Comparison of ENCODE assay signal across 15 cellular contexts in the genomic region with DNA sequence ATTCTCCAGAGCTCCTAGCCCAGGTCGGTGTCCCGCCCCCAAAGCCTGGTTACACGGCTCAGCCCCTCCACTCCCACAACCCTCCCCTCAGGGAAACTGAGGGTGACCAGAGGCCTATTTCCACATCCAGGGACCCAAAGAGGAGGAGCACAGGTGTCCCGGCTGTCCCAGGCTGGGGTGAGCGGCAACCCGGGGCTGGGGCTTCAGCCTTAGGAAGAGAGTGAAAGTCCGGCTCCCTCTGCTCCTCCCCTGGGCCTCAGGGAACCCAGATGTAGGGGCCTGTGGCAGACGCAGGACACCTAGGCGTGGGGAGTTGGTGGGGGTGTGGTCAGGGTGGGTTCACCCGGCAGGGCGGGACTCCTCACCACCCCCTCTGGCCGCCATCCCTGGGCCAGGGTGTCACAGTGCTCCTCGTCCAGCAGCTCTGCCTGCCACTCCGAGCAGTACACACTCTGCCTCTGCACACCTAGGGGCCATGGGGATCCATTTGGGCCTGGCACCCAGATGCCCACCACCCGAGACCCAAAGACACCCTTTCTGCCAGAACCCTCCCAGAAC.
DNase-seq lines count a peak whose midpoint lies in the region; ATAC-seq and TF ChIP-seq lines count a peak whose summit lies in the region.
"Had no signal": no experiment of that assay in that cellular context is flagged by ENCODE, and none has a peak within 500 bp of the region (broad histone marks: within the 10 kb centered on the region; RNA-seq: fewer than 3 reads in every experiment).

No MANE protein-coding gene starts in this region.

- no peaks in the 10 kb centered on the region for H3K27me3 Mint-ChIP-seq in stimulated activated naive CD8-positive, alpha-beta T cell treated with anti-CD3 and anti-CD28 coated beads, Interleukin-15, amount 100 ng/mL, for 72 hours

- POLR2A ChIA-PET in OCI-LY7 (lab: Charles Lee) = no interaction called here

- H3K4me2 ChIP-seq in OCI-LY7 (ENCODE audit: low read length) = no peak overlapping the region

- H3K4me1 Mint-ChIP-seq in stimulated activated naive CD8-positive, alpha-beta T cell treated with anti-CD3 and anti-CD28 coated beads, Interleukin-15, amount 100 ng/mL, for 72 hours = no peaks in the 10 kb centered on the region

- H3K4me3 Mint-ChIP-seq in stimulated activated naive CD8-positive, alpha-beta T cell treated with anti-CD3 and anti-CD28 coated beads, Interleukin-15, amount 100 ng/mL, for 72 hours = no peak overlapping the region

- H3K9me3 Mint-ChIP-seq in stimulated activated naive CD8-positive, alpha-beta T cell treated with anti-CD3 and anti-CD28 coated beads, Interleukin-15, amount 100 ng/mL, for 72 hours = no peaks in the 10 kb centered on the region

- H3K9me2 ChIP-seq in OCI-LY7 (ENCODE audit: insufficient read depth, low read length) = no peaks in the 10 kb centered on the region

- H3K4me3 ChIP-seq in upper lobe of right lung (no peak overlapping the region), OCI-LY7 (ENCODE audit: low read depth, low read length, poor library complexity, severe bottlenecking) (no peak overlapping the region)

- H3K9me3 ChIP-seq in upper lobe of right lung = no peaks in the 10 kb centered on the region
- H3K9me3 ChIP-seq in OCI-LY7 (ENCODE audit: low read length) = no peaks in the 10 kb centered on the region
- H3K9me3 ChIP-seq: Caco-2 had no signal

- TF ChIP-seq CTCF in upper lobe of right lung (IDR thresholded peaks at IDR 0.05) (no peak), OCI-LY7 (conservative IDR thresholded peaks at IDR 0.05; ENCODE audit: low read length) (no peak)

- CTCF ChIA-PET in OCI-LY7 (lab: Charles Lee; ENCODE audit: unreplicated experiment) = no interaction called here

- H3K4me1 ChIP-seq in upper lobe of right lung (peaks cover 7% of the 10 kb centered on the region), OCI-LY7 (ENCODE audit: insufficient read depth, low read length, poor library complexity, severe bottlenecking) (no peaks in the 10 kb centered on the region)
- H3K4me1 ChIP-seq: Caco-2 had no signal

- intact Hi-C loops in posterior vena cava (cut with DNase I) = loop anchor here in 1 of 2 donors (10.0 kb wide), 1 partner anchor 129 kb away; no protein-coding TSS in a partner anchor
- intact Hi-C loops in upper lobe of right lung (cut with DNase I) = no loop called here
- intact Hi-C loops in OCI-LY7 (cut with micrococcal nuclease; ENCODE audit: unreplicated experiment) = no loop called here

- no peak overlapping the region for H2AFZ ChIP-seq in OCI-LY7 (ENCODE audit: low read length)

- H3K27ac Mint-ChIP-seq in stimulated activated naive CD8-positive, alpha-beta T cell treated with anti-CD3 and anti-CD28 coated beads, Interleukin-15, amount 100 ng/mL, for 72 hours = no peak overlapping the region

- no peaks in the 10 kb centered on the region for H3K79me2 ChIP-seq in OCI-LY7 (ENCODE audit: insufficient read depth, low read depth, low read length)

- no peaks in the 10 kb centered on the region for H4K20me1 ChIP-seq in OCI-LY7 (ENCODE audit: insufficient read depth, low read length)

- H3K27ac ChIP-seq in upper lobe of right lung (no peak overlapping the region), OCI-LY7 (ENCODE audit: low read depth, low read length, poor library complexity, severe bottlenecking) (no peak overlapping the region)

- no peak for DNase-seq in stimulated activated naive CD8-positive, alpha-beta T cell treated with anti-CD3 and anti-CD28 coated beads, Interleukin-15, amount 100 ng/mL, for 72 hours
- no peak for DNase-seq in stimulated activated naive CD8-positive, alpha-beta T cell treated with anti-CD3 and anti-CD28 coated beads, Interleukin-15, Interleukin-2, amounts not matched to agents 100 U/mL and 50 U/mL, for 24 hours
- peak; percentile 5 for DNase-seq in iPS-NIHi7 (ENCODE audit: extremely low spot score)
- peak; percentile 72 for DNase-seq in posterior vena cava (ENCODE audit: low spot score)
- DNase-seq in upper lobe of right lung = peak; percentile 52
- DNase-seq in hippocampal formation (lab: John Stamatoyannopoulos, UW) = no peak
- DNase-seq in OCI-LY7 (ENCODE audit: low spot score) = no peak
- no peak for DNase-seq in HPDE6-E6E7 (ENCODE audit: extremely low spot score)
- DNase-seq: ACHN, Caco-2, DMS53, NCI-H1048, NCI-H1436 treated with DMSO at 0.1 percent for 48 hours, NCI-H2029 treated with DMSO at 0.1 percent for 48 hours, NCI-H510A had no signal

- H3K27me3 ChIP-seq in upper lobe of right lung = no peaks in the 10 kb centered on the region

- H3K36me3 ChIP-seq in upper lobe of right lung = peaks cover 27% of the 10 kb centered on the region
- H3K36me3 ChIP-seq in OCI-LY7 (ENCODE audit: insufficient read depth, low read length) = no peaks in the 10 kb centered on the region

- no TSS peak for BruUV-seq in OCI-LY7 (replicated peaks; lab: Mats Ljungman, UMichigan)

- peak; percentile 50 for ATAC-seq in stimulated activated naive CD8-positive, alpha-beta T cell treated with anti-CD3 and anti-CD28 coated beads, Interleukin-15, amount 100 ng/mL, for 72 hours
- no peak for ATAC-seq in stimulated activated naive CD8-positive, alpha-beta T cell treated with anti-CD3 and anti-CD28 coated beads, Interleukin-15, Interleukin-2, amounts not matched to agents 100 U/mL and 50 U/mL, for 24 hours
- ATAC-seq in upper lobe of right lung = peak; percentile 15

Comparison
In these comparisons a context has a peak if more than half of its experiments do, and no peak if none do; other contexts are left out.
1. DNase-seq: peak in iPS-NIHi7 (single experiment), posterior vena cava (single experiment) and upper lobe of right lung (single experiment); none in stimulated activated naive CD8-positive, alpha-beta T cell treated with anti-CD3 and anti-CD28 coated beads, Interleukin-15, amount 100 ng/mL, for 72 hours (0 of 2), stimulated activated naive CD8-positive, alpha-beta T cell treated with anti-CD3 and anti-CD28 coated beads, Interleukin-15, Interleukin-2, amounts not matched to agents 100 U/mL and 50 U/mL, for 24 hours (single experiment), hippocampal formation (0 of 2), OCI-LY7 (single experiment) and HPDE6-E6E7 (single experiment).